1 cellular context compared by ENCODE assay signal in genomic region chr12:31362115-31362758, GRCh38.
TF ChIP-seq lines count a peak whose summit lies in the region.

No MANE protein-coding gene starts in this region.

TF ChIP-seq in HepG2, 621 proteins besides CTCF, POLR2A, EP300 and RAD21 (continued from another document and continues in another):
- TF ChIP-seq SNAPC4 (CRISPR knock-in tag; IDR thresholded peaks at IDR 0.05) (0 out of 2 replicates have a peak, but pooled peaks have one; percentile 24), ZNF296 (CRISPR knock-in tag; conservative IDR thresholded peaks at IDR 0.05) (peak; percentile 77; the same call in 1 of the 2 replicates), SIN3A (IDR thresholded peaks at IDR 0.05; ENCODE audit: borderline replicate concordance, low read depth, low read length) (peak; percentile 39; the same call in 1 of the 2 replicates), ZFY (CRISPR knock-in tag; IDR thresholded peaks at IDR 0.05) (peak; percentile 67), ZNF317 (CRISPR knock-in tag; IDR thresholded peaks at IDR 0.05) (0 out of 2 replicates have a peak, but pooled peaks have one; percentile 22), ZNF251 (CRISPR knock-in tag; IDR thresholded peaks at IDR 0.05) (no peak), ZNF335 (CRISPR knock-in tag; IDR thresholded peaks at IDR 0.05) (no peak), TFDP2 (CRISPR knock-in tag; IDR thresholded peaks at IDR 0.05) (no peak), FUBP1 (CRISPR knock-in tag; IDR thresholded peaks at IDR 0.05; ENCODE audit: borderline replicate concordance) (no peak), HNF4A (CRISPR knock-in tag; IDR thresholded peaks at IDR 0.05) (no peak), MIER3 (CRISPR knock-in tag; IDR thresholded peaks at IDR 0.05; ENCODE audit: borderline replicate concordance) (no peak), ZNF441 (CRISPR knock-in tag; IDR thresholded peaks at IDR 0.05; ENCODE audit: borderline replicate concordance) (peak; percentile 23; the same call in 1 of the 2 replicates), ZNF766 (CRISPR knock-in tag; IDR thresholded peaks at IDR 0.05; ENCODE audit: borderline replicate concordance) (0 out of 2 replicates have a peak, but pooled peaks have one; percentile 10), ZNF580 (CRISPR knock-in tag; IDR thresholded peaks at IDR 0.05; ENCODE audit: borderline replicate concordance, low read depth) (0 out of 2 replicates have a peak, but pooled peaks have one; percentile 18), BRCA1 (CRISPR knock-in tag; IDR thresholded peaks at IDR 0.05) (no peak), ZNF143 (CRISPR knock-in tag; IDR thresholded peaks at IDR 0.05) (no peak), ZNF501 (CRISPR knock-in tag; IDR thresholded peaks at IDR 0.05) (0 out of 2 replicates have a peak, but pooled peaks have one; percentile 31), NR1H2 (CRISPR knock-in tag; IDR thresholded peaks at IDR 0.05; ENCODE audit: borderline replicate concordance, low read depth) (no peak), POLR2AphosphoS5 (IDR thresholded peaks at IDR 0.05; ENCODE audit: low read depth, low read length) (peak; percentile 63), XRCC5 (optimal IDR thresholded peaks at IDR 0.05; ENCODE audit: low read length) (peak; percentile 11), POGK (CRISPR knock-in tag; conservative IDR thresholded peaks at IDR 0.05) (0 out of 2 replicates have a peak, but pooled peaks have one; percentile 31), TARDBP (CRISPR knock-in tag; IDR thresholded peaks at IDR 0.05) (no peak), NAIF1 (CRISPR knock-in tag; IDR thresholded peaks at IDR 0.05; ENCODE audit: borderline replicate concordance) (no peak), FOSL2 (CRISPR knock-in tag; IDR thresholded peaks at IDR 0.05) (peak; percentile 34; the same call in 1 of the 2 replicates), KMT2A (CRISPR knock-in tag; IDR thresholded peaks at IDR 0.05) (0 out of 2 replicates have a peak, but pooled peaks have one; percentile 51), ETV5 (CRISPR knock-in tag; IDR thresholded peaks at IDR 0.05; ENCODE audit: borderline replicate concordance) (peak; percentile 64; the same call in 1 of the 2 replicates), TFAP4 (IDR thresholded peaks at IDR 0.05; ENCODE audit: borderline replicate concordance, low read depth) (peak; percentile 3; the same call in 1 of the 2 replicates), FOXC1 (CRISPR knock-in tag; IDR thresholded peaks at IDR 0.05; ENCODE audit: borderline replicate concordance) (0 out of 2 replicates have a peak, but pooled peaks have one; percentile 5), REL (CRISPR knock-in tag; conservative IDR thresholded peaks at IDR 0.05) (no peak), ZNF891 (CRISPR knock-in tag; IDR thresholded peaks at IDR 0.05) (peak; percentile 85; the same call in 1 of the 2 replicates), ARID5B (CRISPR knock-in tag; IDR thresholded peaks at IDR 0.05) (peak; percentile 25; the same call in 1 of the 2 replicates), POLR2G (IDR thresholded peaks at IDR 0.05; ENCODE audit: low read depth, low read length) (peak; percentile 70), NR2F6 (IDR thresholded peaks at IDR 0.05) (no peak), NR2F6 (CRISPR knock-in tag; IDR thresholded peaks at IDR 0.05) (0 out of 2 replicates have a peak, but pooled peaks have one; percentile 3), ZBTB7B (CRISPR knock-in tag; IDR thresholded peaks at IDR 0.05) (no peak; the same call in 1 of the 2 replicates), GTF3A (CRISPR knock-in tag; conservative IDR thresholded peaks at IDR 0.05) (no peak), HHEX (CRISPR knock-in tag; IDR thresholded peaks at IDR 0.05) (no peak), NKX3-1 (CRISPR knock-in tag; IDR thresholded peaks at IDR 0.05) (no peak), ZFX (CRISPR knock-in tag; IDR thresholded peaks at IDR 0.05; ENCODE audit: low read depth) (peak; percentile 79), HIVEP1 (CRISPR knock-in tag; IDR thresholded peaks at IDR 0.05) (0 out of 2 replicates have a peak, but pooled peaks have one; percentile 54), ZNF326 (CRISPR knock-in tag; IDR thresholded peaks at IDR 0.05; ENCODE audit: borderline replicate concordance) (no peak), THRA (CRISPR knock-in tag; IDR thresholded peaks at IDR 0.05; ENCODE audit: borderline replicate concordance) (0 out of 2 replicates have a peak, but pooled peaks have one; percentile 37), ZNF431 (CRISPR knock-in tag; IDR thresholded peaks at IDR 0.05; ENCODE audit: borderline replicate concordance, low read depth) (0 out of 2 replicates have a peak, but pooled peaks have one; percentile 35), LBX2 (CRISPR knock-in tag; IDR thresholded peaks at IDR 0.05; ENCODE audit: borderline replicate concordance) (peak; percentile 74)
